Comparison of ENCODE assay signal across 11 cellular contexts in the genomic region with DNA sequence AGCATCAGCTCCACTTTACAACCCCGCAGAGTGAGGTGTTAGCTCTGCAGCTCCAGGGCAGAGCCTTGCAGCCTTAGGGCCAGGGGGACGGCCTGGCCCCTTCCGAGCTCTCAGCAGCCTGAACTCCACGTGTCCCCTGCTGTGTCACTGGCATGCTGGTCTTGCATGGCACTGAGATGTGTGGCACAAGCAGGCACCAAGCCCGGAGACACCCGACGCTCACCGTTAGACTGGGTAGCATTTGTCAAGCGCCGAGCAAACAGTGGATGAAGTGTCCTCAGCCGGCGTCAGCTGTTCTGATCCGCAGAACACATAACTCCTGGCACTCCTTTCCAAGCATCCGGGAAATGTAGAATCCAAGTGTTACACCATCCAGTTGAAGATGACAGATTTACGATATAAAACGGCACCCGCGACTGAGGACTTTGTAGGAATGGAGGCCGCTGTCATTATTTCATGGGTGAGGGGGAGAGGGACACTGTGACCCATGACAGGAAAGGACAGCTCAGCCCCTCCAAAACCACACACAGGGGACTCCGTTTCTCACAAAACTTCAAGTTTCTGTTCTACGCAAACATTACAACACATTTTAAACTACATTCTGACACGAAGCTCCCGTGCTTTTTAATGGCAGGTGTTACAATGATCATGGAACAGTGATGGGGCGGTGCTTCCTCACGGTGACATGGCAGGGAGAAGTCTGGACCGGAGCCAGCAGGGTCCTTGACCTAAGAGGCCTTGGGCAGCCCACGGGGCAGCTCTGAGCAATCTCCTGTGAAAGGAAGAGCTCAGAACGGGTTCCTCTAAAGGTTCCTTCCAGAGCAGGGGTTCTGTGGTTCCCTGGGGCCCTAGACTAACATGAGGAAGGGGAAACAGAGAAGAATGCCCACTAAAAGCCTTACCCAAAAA.
DNase-seq lines count a peak whose midpoint lies in the region; FAIRE-seq and TF ChIP-seq lines count a peak whose summit lies in the region.
"Had no signal": no experiment of that assay in that cellular context is flagged by ENCODE, and none has a peak within 500 bp of the region (broad histone marks: within the 10 kb centered on the region; RNA-seq: fewer than 3 reads in every experiment).

No MANE protein-coding gene starts in this region.

- peak; percentile 40 for TF ChIP-seq POLR2A in esophagus muscularis mucosa (IDR thresholded peaks at IDR 0.05; ENCODE audit: low read depth)

- H3K4me3 ChIP-seq in esophagus muscularis mucosa (no peak overlapping the region), muscle layer of duodenum (ENCODE audit: low read depth in 1 of 2, low read length in 2 of 2) (peak overlapping the region in 1 of 2 donors; percentile 13)

- CTCF ChIA-PET in activated naive CD4-positive, alpha-beta T cell treated with anti-CD3 and anti-CD28 coated beads for 36 hours (lab: Charles Lee), result no interaction called here

- no peak overlapping the region for H3K27ac Mint-ChIP-seq in activated naive CD4-positive, alpha-beta T cell treated with anti-CD3 and anti-CD28 coated beads for 36 hours
- H3K27ac Mint-ChIP-seq: stimulated activated naive B cell treated with anti-CD40 and anti-IgM and Interleukin-4, amounts not matched to agents 10 μg/mL and 1 μg/mL and 100 μg/mL, for 72 hours had no signal

- no peak for TF ChIP-seq CTCF in esophagus muscularis mucosa (IDR thresholded peaks at IDR 0.05)

- intact Hi-C loops in activated naive CD4-positive, alpha-beta T cell treated with anti-CD3 and anti-CD28 coated beads for 36 hours (cut with micrococcal nuclease), result no loop called here
- intact Hi-C loops in esophagus muscularis mucosa (cut with DNase I), result no loop called here

- H3K27ac ChIP-seq in esophagus muscularis mucosa (replicated peaks in 1 of 4) (peak overlapping the region; percentile 82 to 92 (median 90)), muscle layer of duodenum (ENCODE audit: low read length) (peak overlapping the region; percentile 67)

- H3K9me3 ChIP-seq in esophagus muscularis mucosa (no peaks in the 10 kb centered on the region), muscle layer of duodenum (ENCODE audit: control insufficient read depth in 1 of 2, low read length in 2 of 2) (no peaks in the 10 kb centered on the region)

- peaks cover 13% of the 10 kb centered on the region for H3K4me1 Mint-ChIP-seq in activated naive CD4-positive, alpha-beta T cell treated with anti-CD3 and anti-CD28 coated beads for 36 hours (ENCODE audit: low read depth)

- no peak overlapping the region for H3K4me3 Mint-ChIP-seq in activated naive CD4-positive, alpha-beta T cell treated with anti-CD3 and anti-CD28 coated beads for 36 hours
- H3K4me3 Mint-ChIP-seq: stimulated activated naive B cell treated with anti-CD40 and anti-IgM and Interleukin-4, amounts not matched to agents 10 μg/mL and 1 μg/mL and 100 μg/mL, for 72 hours had no signal

- no peak for TF ChIP-seq EP300 in esophagus muscularis mucosa (IDR thresholded peaks at IDR 0.05)

- H3K27me3 Mint-ChIP-seq in activated naive CD4-positive, alpha-beta T cell treated with anti-CD3 and anti-CD28 coated beads for 36 hours (ENCODE audit: low read depth), result no peaks in the 10 kb centered on the region
- H3K27me3 Mint-ChIP-seq: stimulated activated naive B cell treated with anti-CD40 and anti-IgM and Interleukin-4, amounts not matched to agents 10 μg/mL and 1 μg/mL and 100 μg/mL, for 72 hours had no signal

- H3K4me1 ChIP-seq in esophagus muscularis mucosa (peaks cover 68 to 88% (median 83%) of the 10 kb centered on the region in 4 donors), muscle layer of duodenum (ENCODE audit: control insufficient read depth in 1 of 2, insufficient read depth in 2 of 2, low read length in 2 of 2) (peaks cover 26 to 57% of the 10 kb centered on the region in 2 donors)

- FAIRE-seq in urothelium cell line (lab: Jason Lieb, UNC), result no peak
- FAIRE-seq: GM18507 had no signal

- 81% methylated on average over 24 of the region's 28 CpGs for WGBS in esophagus muscularis mucosa

- H3K36me3 ChIP-seq in esophagus muscularis mucosa, result no peaks in the 10 kb centered on the region
- no peaks in the 10 kb centered on the region for H3K36me3 ChIP-seq in muscle layer of duodenum (ENCODE audit: control insufficient read depth in 1 of 2, insufficient read depth in 2 of 2, low read length in 2 of 2)

- H3K36me3 Mint-ChIP-seq in activated naive CD4-positive, alpha-beta T cell treated with anti-CD3 and anti-CD28 coated beads for 36 hours (ENCODE audit: low read depth), result peaks cover 7% of the 10 kb centered on the region

- H3K27me3 ChIP-seq in esophagus muscularis mucosa, result no peaks in the 10 kb centered on the region
- no peaks in the 10 kb centered on the region for H3K27me3 ChIP-seq in muscle layer of duodenum (ENCODE audit: low read depth, low read length)

- DNase-seq in activated naive CD4-positive, alpha-beta T cell treated with anti-CD3 and anti-CD28 coated beads for 36 hours, result peak; percentile 2
- DNase-seq in activated naive CD4-positive, alpha-beta T cell (lab: John Stamatoyannopoulos, UW), result no peak
- no peak for DNase-seq in esophagus muscularis mucosa (ENCODE audit: extremely low spot score)
- DNase-seq in ureter (ENCODE audit: low spot score), result peak; percentile 56
- no peak for DNase-seq in NCI-H345 (lab: John Stamatoyannopoulos, UW)
- DNase-seq in stimulated activated naive CD4-positive, alpha-beta T cell (lab: John Stamatoyannopoulos, UW), result no peak
- no peak for DNase-seq in urothelium cell line (ENCODE audit: low spot score)
- DNase-seq: activated gamma-delta T cell treated with Interleukin-2 at 50 U/mL for 16 hours; stimulated activated naive B cell treated with anti-CD40 and anti-IgM and Interleukin-4, amounts not matched to agents 10 μg/mL and 1 μg/mL and 100 μg/mL, for 72 hours had no signal

- H3K9me3 Mint-ChIP-seq in activated naive CD4-positive, alpha-beta T cell treated with anti-CD3 and anti-CD28 coated beads for 36 hours, result peaks cover 4% of the 10 kb centered on the region

Comparison
In these comparisons a context has a peak if more than half of its experiments do, and no peak if none do; other contexts are left out.
1. DNase-seq: peak in activated naive CD4-positive, alpha-beta T cell treated with anti-CD3 and anti-CD28 coated beads for 36 hours (single experiment) and ureter (single experiment); none in activated naive CD4-positive, alpha-beta T cell (0 of 4), esophagus muscularis mucosa (single experiment), NCI-H345 (single experiment), stimulated activated naive CD4-positive, alpha-beta T cell (0 of 6) and urothelium cell line (single experiment).